18 cellular contexts compared by ENCODE assay signal in the genomic region with DNA sequence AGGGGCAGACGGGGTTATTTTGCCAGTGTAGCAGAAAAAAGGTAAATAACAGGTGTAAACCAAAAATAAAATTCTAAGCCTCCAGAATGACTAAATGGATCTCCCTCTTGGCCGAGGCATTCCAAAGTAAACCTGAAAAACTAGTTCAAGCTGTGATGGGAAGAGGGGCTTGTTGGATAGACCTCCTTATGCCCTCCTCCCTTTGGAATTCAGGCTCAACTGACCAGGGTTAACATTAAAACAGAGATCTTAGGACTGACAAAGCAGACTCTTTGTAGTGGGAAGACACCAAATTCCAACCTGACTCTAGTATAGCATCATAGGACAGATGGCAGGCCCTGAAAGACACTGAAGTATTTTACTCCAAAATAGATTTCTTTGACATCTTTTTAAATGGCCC.
DNase-seq lines count a peak whose midpoint lies in the region; ATAC-seq and TF ChIP-seq lines count a peak whose summit lies in the region.
"Had no signal": no experiment of that assay in that cellular context is flagged by ENCODE, and none has a peak within 500 bp of the region (broad histone marks: within the 10 kb centered on the region; RNA-seq: fewer than 3 reads in every experiment).

No MANE protein-coding gene starts in this region.

- DNase-seq in endodermal cell (no peak), left kidney (ENCODE audit: low read depth, low spot score) (peak; percentile 41), type B pancreatic cell (ENCODE audit: extremely low spot score, unreplicated experiment) (no peak), NCI-H2196 treated with DMSO at 0.1 percent for 48 hours (lab: John Stamatoyannopoulos, UW; ENCODE audit: unreplicated experiment) (no peak), natural killer cell (no peak)
- DNase-seq: GDM1, KBM-7, NCI-H1105 treated with DMSO at 0.1 percent for 48 hours, NCI-H1694, NCI-H2081 treated with DMSO at 0.1 percent for 48 hours, NCI-H774, T-helper 2 cell had no signal

- no peaks in the 10 kb centered on the region for H3K27me3 ChIP-seq in HUES64 (ENCODE audit: insufficient read depth, low read length)
- H3K27me3 ChIP-seq in endodermal cell (ENCODE audit: control insufficient read depth, insufficient read depth, low read length, poor library complexity, severe bottlenecking) = no peaks in the 10 kb centered on the region
- H3K27me3 ChIP-seq: SJSA1 had no signal

- H3K4me1 ChIP-seq in HUES64 (ENCODE audit: insufficient read depth, low read length) = peaks cover 11% of the 10 kb centered on the region
- H3K4me1 ChIP-seq in endodermal cell (ENCODE audit: control insufficient read depth, insufficient read depth, low read length) = no peaks in the 10 kb centered on the region
- H3K4me1 ChIP-seq: SJSA1 had no signal

- peak overlapping the region; percentile 81 for H3K27ac ChIP-seq in HUES64 (ENCODE audit: low read depth, low read length)
- no peak overlapping the region for H3K27ac ChIP-seq in endodermal cell (ENCODE audit: low read depth, low read length)
- H3K27ac ChIP-seq: SJSA1 had no signal

- H3K27me3 Mint-ChIP-seq in endodermal cell (ENCODE audit: insufficient read depth) = peaks cover 24% of the 10 kb centered on the region
- no peaks in the 10 kb centered on the region for H3K27me3 Mint-ChIP-seq in type B pancreatic cell
- peaks cover 0 to 2% of the 10 kb centered on the region in 2 donors for H3K27me3 Mint-ChIP-seq in natural killer cell (ENCODE audit: low read depth in 2 of 2)

- H3K9me3 ChIP-seq in HUES64 (ENCODE audit: insufficient read depth, low read depth, low read length) (0 out of 2 replicates have a peak, but pooled peaks cover 8% of the 10 kb centered on the region), endodermal cell (ENCODE audit: control insufficient read depth, low read length) (peaks cover 26% of the 10 kb centered on the region)

- TF ChIP-seq CTCF in endodermal cell (conservative IDR thresholded peaks at IDR 0.05) (no peak), type B pancreatic cell (conservative IDR thresholded peaks at IDR 0.05) (no peak), natural killer cell (IDR thresholded peaks at IDR 0.05) (no peak)

- no peaks in the 10 kb centered on the region for H3K36me3 ChIP-seq in HUES64 (ENCODE audit: insufficient read depth, low read length)
- no peaks in the 10 kb centered on the region for H3K36me3 ChIP-seq in endodermal cell (ENCODE audit: control insufficient read depth, insufficient read depth, low read length)
- H3K36me3 ChIP-seq: SJSA1 had no signal

- intact Hi-C loops in natural killer cell (cut with micrococcal nuclease) = no loop called here

- no peak for ATAC-seq in HG02642 (IDR thresholded peaks at IDR 0.05; ENCODE audit: poor library complexity, unreplicated experiment)
- ATAC-seq in HG02798 (IDR thresholded peaks at IDR 0.05; ENCODE audit: poor library complexity, unreplicated experiment) = no peak
- ATAC-seq in natural killer cell = no peak
- ATAC-seq: HepG2 had no signal

- no peak overlapping the region for H3K4me3 Mint-ChIP-seq in endodermal cell
- no peak overlapping the region for H3K4me3 Mint-ChIP-seq in type B pancreatic cell
- H3K4me3 Mint-ChIP-seq in natural killer cell = no peak overlapping the region
- H3K4me3 Mint-ChIP-seq: CD14-positive monocyte had no signal

- H3K4me1 Mint-ChIP-seq in endodermal cell (peaks cover 18% of the 10 kb centered on the region), type B pancreatic cell (ENCODE audit: unreplicated experiment) (no peaks in the 10 kb centered on the region), natural killer cell (peaks cover 8 to 11% of the 10 kb centered on the region in 2 donors)
- H3K4me1 Mint-ChIP-seq: CD14-positive monocyte had no signal

- 82% methylated on average over 2 of the region's 2 CpGs for WGBS in HUES64
- WGBS in endodermal cell (ENCODE audit: insufficient coverage in 1 of 2, insufficient read length in 1 of 2), 2 experiments = 83 to 88% methylated on average over 2 of the region's 2 CpGs

- peak overlapping the region; percentile 34; the same call in 1 of the 2 replicates for H3K9ac ChIP-seq in HUES64 (ENCODE audit: low read depth, low read length)
- no peak overlapping the region for H3K9ac ChIP-seq in endodermal cell (ENCODE audit: extremely low read depth, low read length, poor library complexity, severe bottlenecking)

- H3K27ac Mint-ChIP-seq in endodermal cell (peak overlapping the region; percentile 24), type B pancreatic cell (peak overlapping the region; percentile 40), natural killer cell (no peak overlapping the region)
- H3K27ac Mint-ChIP-seq: CD14-positive monocyte had no signal

- no peaks in the 10 kb centered on the region for H3K36me3 Mint-ChIP-seq in endodermal cell (ENCODE audit: low read depth)
- no peaks in the 10 kb centered on the region for H3K36me3 Mint-ChIP-seq in type B pancreatic cell
- no peaks in the 10 kb centered on the region for H3K36me3 Mint-ChIP-seq in natural killer cell
- H3K36me3 Mint-ChIP-seq: CD14-positive monocyte had no signal

- H3K9me3 Mint-ChIP-seq in endodermal cell (peaks cover 18% of the 10 kb centered on the region), type B pancreatic cell (peaks cover 10% of the 10 kb centered on the region), natural killer cell (no peaks in the 10 kb centered on the region)

- 0 out of 2 replicates have a peak overlapping the region, but pooled peaks have one; percentile 10 for H3K4me3 ChIP-seq in HUES64 (ENCODE audit: low read length)
- H3K4me3 ChIP-seq in endodermal cell (ENCODE audit: low read length) = peak overlapping the region; percentile 37
- H3K4me3 ChIP-seq: SJSA1 had no signal

Comparison
In these comparisons a context has a peak if more than half of its experiments do, and no peak if none do; other contexts are left out.
1. H3K27ac Mint-ChIP-seq: peak in endodermal cell (single experiment) and type B pancreatic cell (single experiment); none in natural killer cell (0 of 2).